31 cellular contexts compared by ENCODE assay signal in the genomic region with DNA sequence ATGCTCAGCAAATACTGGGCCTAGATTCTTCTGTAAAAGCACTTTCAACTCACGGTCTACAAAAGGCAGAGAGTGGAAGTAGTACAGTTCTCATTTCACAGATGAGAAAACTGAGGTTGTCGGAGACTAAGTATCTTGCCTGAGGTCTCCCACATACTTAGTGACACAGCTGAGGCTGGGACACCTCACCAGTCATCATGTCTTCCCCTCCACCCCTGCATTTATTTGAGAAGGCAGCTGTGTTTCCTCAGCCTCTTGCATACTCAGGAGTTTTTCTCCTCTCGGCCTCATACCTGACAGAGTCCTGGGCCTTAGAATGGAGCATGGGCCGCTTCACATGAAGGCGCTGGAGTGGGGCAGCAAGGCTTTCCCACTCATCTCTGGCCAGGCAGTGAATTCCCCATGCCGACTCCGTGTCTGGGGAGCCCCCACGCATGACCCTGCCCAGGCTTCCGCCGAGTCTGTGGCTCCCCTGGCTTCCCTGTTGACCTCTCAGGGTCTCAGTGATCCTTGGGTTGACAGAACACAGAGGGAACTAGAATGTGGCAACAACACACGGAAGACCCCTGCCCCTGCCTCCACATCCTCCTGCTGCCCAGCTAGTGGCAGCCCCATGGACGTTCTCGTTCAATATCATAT.
"Had no signal": no experiment of that assay in that cellular context is flagged by ENCODE, and none has a peak within 500 bp of the region (broad histone marks: within the 10 kb centered on the region; RNA-seq: fewer than 3 reads in every experiment).

No MANE protein-coding gene starts in this region.

- H3K4me3 Mint-ChIP-seq: activated CD4-positive, alpha-beta memory T cell treated with anti-CD3 and anti-CD28 coated beads for 36 hours; activated CD4-positive, alpha-beta T cell treated with anti-CD3 and anti-CD28 coated beads, Interleukin-2, amount 10 ng/mL, durations not matched to agents 7 days and 5 days; activated naive CD4-positive, alpha-beta T cell treated with anti-CD3 and anti-CD28 coated beads for 36 hours; activated naive CD8-positive, alpha-beta T cell treated with anti-CD3 and anti-CD28 coated beads for 36 hours; activated T-helper 17 cell treated with anti-CD3 and anti-CD28 coated beads, Interleukin-2, amount 50 U/mL, for 72 hours; T-cell had no signal

- H3K27me3 Mint-ChIP-seq: activated CD4-positive, alpha-beta memory T cell treated with anti-CD3 and anti-CD28 coated beads for 36 hours; activated CD4-positive, alpha-beta T cell treated with anti-CD3 and anti-CD28 coated beads, Interleukin-2, amount 10 ng/mL, durations not matched to agents 7 days and 5 days; activated naive CD8-positive, alpha-beta T cell treated with anti-CD3 and anti-CD28 coated beads for 36 hours had no signal

- H3K9ac ChIP-seq: KMS-11 had no signal

- H3K36me3 Mint-ChIP-seq: activated CD4-positive, alpha-beta memory T cell treated with anti-CD3 and anti-CD28 coated beads for 36 hours; activated naive CD8-positive, alpha-beta T cell treated with anti-CD3 and anti-CD28 coated beads for 36 hours; T-cell had no signal

- H3K9me3 Mint-ChIP-seq: activated CD4-positive, alpha-beta memory T cell treated with anti-CD3 and anti-CD28 coated beads for 36 hours; activated CD4-positive, alpha-beta T cell treated with anti-CD3 and anti-CD28 coated beads, Interleukin-2, amount 10 ng/mL, durations not matched to agents 7 days and 5 days; activated naive CD4-positive, alpha-beta T cell treated with anti-CD3 and anti-CD28 coated beads for 36 hours; activated naive CD8-positive, alpha-beta T cell treated with anti-CD3 and anti-CD28 coated beads for 36 hours; activated T-helper 17 cell treated with anti-CD3 and anti-CD28 coated beads, Interleukin-2, amount 50 U/mL, for 72 hours; T-cell had no signal

- ATAC-seq: activated T-helper 17 cell treated with anti-CD3 and anti-CD28 coated beads, Interleukin-2, amount 50 U/mL, for 72 hours; Panc1; Right ventricle myocardium inferior; T-cell had no signal

- DNase-seq: activated CD4-positive, alpha-beta memory T cell treated with anti-CD3 and anti-CD28 coated beads for 36 hours; activated CD4-positive, alpha-beta T cell treated with anti-CD3 and anti-CD28 coated beads, Interleukin-2, amount 10 ng/mL, durations not matched to agents 7 days and 5 days; activated CD4-positive, CD25-positive, alpha-beta regulatory T cell; activated CD8-positive, alpha-beta memory T cell treated with anti-CD3 and anti-CD28 coated beads for 24 hours; activated gamma-delta T cell; activated naive CD4-positive, alpha-beta T cell treated with anti-CD3 and anti-CD28 coated beads for 36 hours; activated naive CD8-positive, alpha-beta T cell treated with anti-CD3 and anti-CD28 coated beads for 36 hours; activated T-cell treated with anti-CD3 and anti-CD28 coated beads for 4 hours; activated T-cell treated with anti-CD3 and anti-CD28 coated beads, Interleukin-2, amount 50 U/mL, for 48 hours; MG63; NCI-H1092 treated with DMSO at 0.1 percent for 48 hours; NCI-H1417 treated with DMSO at 0.1 percent for 48 hours; NCI-H1694; NCI-H2029; NCI-H2107; NCI-H2171 treated with DMSO at 0.1 percent for 48 hours; NCI-H226; NCI-H526; NCI-H774; OCI-M1; RPMI8226; T-cell; T-helper 2 cell; T1000 had no signal

- H3K4me1 ChIP-seq: breast epithelium had no signal

- H3K4me3 ChIP-seq: breast epithelium, MG63, SK-N-MC had no signal

- H3K4me2 ChIP-seq: KMS-11 had no signal

- H3K27ac Mint-ChIP-seq: activated CD4-positive, alpha-beta memory T cell treated with anti-CD3 and anti-CD28 coated beads for 36 hours; activated CD4-positive, alpha-beta T cell treated with anti-CD3 and anti-CD28 coated beads, Interleukin-2, amount 10 ng/mL, durations not matched to agents 7 days and 5 days; activated naive CD4-positive, alpha-beta T cell treated with anti-CD3 and anti-CD28 coated beads for 36 hours; activated T-helper 17 cell treated with anti-CD3 and anti-CD28 coated beads, Interleukin-2, amount 50 U/mL, for 72 hours; T-cell had no signal

- H3K27ac ChIP-seq: breast epithelium, KMS-11, SK-N-MC had no signal

- H3K36me3 ChIP-seq: breast epithelium, MG63 had no signal

- H3K9me3 ChIP-seq: breast epithelium, MG63 had no signal

- H3K4me1 Mint-ChIP-seq: activated CD4-positive, alpha-beta T cell treated with anti-CD3 and anti-CD28 coated beads, Interleukin-2, amount 10 ng/mL, durations not matched to agents 7 days and 5 days had no signal

- H3K27me3 ChIP-seq: breast epithelium, MG63 had no signal

- FAIRE-seq: TTC549 had no signal
